In the genomic region with DNA sequence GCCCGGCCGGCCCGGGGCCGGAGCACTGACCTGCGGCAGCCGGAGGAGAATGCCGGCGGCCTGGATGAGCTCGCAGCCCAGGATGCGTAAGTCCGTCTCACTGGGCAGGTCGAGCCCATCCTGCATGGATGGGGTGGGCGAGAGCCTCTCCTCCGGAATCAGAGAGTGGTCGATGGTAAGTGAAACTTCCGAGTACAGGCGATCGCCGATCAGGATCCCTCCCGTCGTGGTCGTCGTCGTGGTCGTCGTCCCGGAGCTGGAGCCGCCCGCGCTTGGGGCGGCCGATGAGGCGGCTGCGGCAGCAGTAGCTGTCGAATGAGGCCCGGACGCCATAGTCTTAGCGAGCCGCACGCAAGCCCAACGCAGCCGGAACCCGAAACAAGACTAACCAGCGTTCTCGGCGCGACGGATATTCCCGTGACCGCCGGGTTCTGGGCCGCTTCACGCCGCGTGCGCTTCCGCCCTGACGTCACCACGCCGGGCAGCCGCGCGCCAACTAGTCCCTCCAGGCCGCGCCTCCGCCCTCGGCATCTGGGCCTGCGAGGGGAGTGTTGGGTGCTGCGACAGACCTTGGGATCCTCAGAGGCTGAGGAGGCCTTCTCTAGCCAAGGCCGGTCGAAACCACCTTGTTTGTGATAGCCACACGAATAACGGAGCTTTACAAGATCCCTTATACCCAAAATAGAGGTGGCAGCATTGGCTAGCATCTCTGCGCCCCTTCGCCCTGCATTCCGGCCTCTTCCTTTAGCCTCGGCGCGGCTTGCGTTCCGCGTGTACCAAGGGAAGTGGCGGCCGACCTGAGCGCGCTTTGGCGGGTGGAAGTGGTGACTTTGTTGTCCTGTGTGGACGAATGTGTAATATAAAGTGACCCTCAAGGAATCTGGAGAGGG, we compare ENCODE assay signal across 8 cellular contexts.
DNase-seq lines count a peak whose midpoint lies in the region; ATAC-seq and TF ChIP-seq lines count a peak whose summit lies in the region.

Gene CCNL1, minus strand, starts transcription at position 386 of the 890 bp plus-strand sequence. Its CDS starts 53 bp downstream, at position 333.

- H3K36me3 Mint-ChIP-seq in activated naive CD4-positive, alpha-beta T cell treated with anti-CD3 and anti-CD28 coated beads, Interleukin-2, amount 50 U/mL, for 24 hours = peaks cover 36% of the 10 kb centered on the region

- peak; percentile 74 for ATAC-seq in HG02623 (IDR thresholded peaks at IDR 0.05; ENCODE audit: unreplicated experiment)
- ATAC-seq in SK-N-SH treated with all-trans-retinoic acid at 6 μM for 48 hours = peak; percentile 90

- TF ChIP-seq CTCF in GM10266 (IDR thresholded peaks at IDR 0.05; ENCODE audit: control insufficient read depth, insufficient read depth, low read depth, missing control alignments) = no peak

- DNase-seq in GM10266 (ENCODE audit: extremely low spot score) (peak; percentile 86), NCI-H1092 treated with DMSO at 0.1 percent for 48 hours (lab: John Stamatoyannopoulos, UW) (peak; percentile 96), globus pallidus (ENCODE audit: low spot score) (peak; percentile 95), nucleus accumbens (lab: John Stamatoyannopoulos, UW) (peak; percentile 25 to 97 (median 92)), superior temporal gyrus (ENCODE audit: extremely low spot score) (peak; percentile 98)

- H3K9me3 Mint-ChIP-seq in activated naive CD4-positive, alpha-beta T cell treated with anti-CD3 and anti-CD28 coated beads, Interleukin-2, amount 50 U/mL, for 24 hours = no peaks in the 10 kb centered on the region

- peaks cover 45% of the 10 kb centered on the region for H3K4me1 Mint-ChIP-seq in activated naive CD4-positive, alpha-beta T cell treated with anti-CD3 and anti-CD28 coated beads, Interleukin-2, amount 50 U/mL, for 24 hours

- H3K27me3 Mint-ChIP-seq in activated naive CD4-positive, alpha-beta T cell treated with anti-CD3 and anti-CD28 coated beads, Interleukin-2, amount 50 U/mL, for 24 hours = no peaks in the 10 kb centered on the region

- peak within 1 kb of the TSS; percentile 92 for H3K4me3 Mint-ChIP-seq in activated naive CD4-positive, alpha-beta T cell treated with anti-CD3 and anti-CD28 coated beads, Interleukin-2, amount 50 U/mL, for 24 hours

- H3K27ac Mint-ChIP-seq in activated naive CD4-positive, alpha-beta T cell treated with anti-CD3 and anti-CD28 coated beads, Interleukin-2, amount 50 U/mL, for 24 hours = peak within 1 kb of the TSS; percentile 99

TF ChIP-seq in SK-N-SH treated with all-trans-retinoic acid at 6 μM for 48 hours, 23 proteins besides CTCF, POLR2A, EP300 and RAD21 (continues in another document):
- TF ChIP-seq GLIS3 (CRISPR knock-in tag; IDR thresholded peaks at IDR 0.05) (peak; percentile 8; the same call in 1 of the 2 replicates), ISL1 (CRISPR knock-in tag; IDR thresholded peaks at IDR 0.05) (no peak), CSRNP3 (CRISPR knock-in tag; IDR thresholded peaks at IDR 0.05) (0 out of 2 replicates have a peak, but pooled peaks have one; percentile 27), SNAI2 (CRISPR knock-in tag; IDR thresholded peaks at IDR 0.05) (peak; percentile 72; the same call in 1 of the 2 replicates), CSDC2 (CRISPR knock-in tag; IDR thresholded peaks at IDR 0.05) (0 out of 2 replicates have a peak, but pooled peaks have one; percentile 10), PATZ1 (CRISPR knock-in tag; IDR thresholded peaks at IDR 0.05; ENCODE audit: borderline replicate concordance) (peak; percentile 39; the same call in 1 of the 2 replicates), PPARA (CRISPR knock-in tag; IDR thresholded peaks at IDR 0.05; ENCODE audit: borderline replicate concordance) (0 out of 2 replicates have a peak, but pooled peaks have one; percentile 71), ZNF70 (CRISPR knock-in tag; IDR thresholded peaks at IDR 0.05) (0 out of 2 replicates have a peak, but pooled peaks have one; percentile 12), ESRRG (CRISPR knock-in tag; IDR thresholded peaks at IDR 0.05) (no peak), TCF4 (CRISPR knock-in tag; IDR thresholded peaks at IDR 0.05; ENCODE audit: borderline replicate concordance) (peak; percentile 64), ZNF565 (CRISPR knock-in tag; conservative IDR thresholded peaks at IDR 0.05; ENCODE audit: low read depth) (peak; percentile 80; the same call in 1 of the 2 replicates), ZFP3 (CRISPR knock-in tag; IDR thresholded peaks at IDR 0.05) (no peak; the same call in 1 of the 2 replicates), ZNF8 (CRISPR knock-in tag; IDR thresholded peaks at IDR 0.05) (peak; percentile 67; the same call in 1 of the 2 replicates), ZFP30 (CRISPR knock-in tag; IDR thresholded peaks at IDR 0.05) (peak; percentile 52; the same call in 1 of the 2 replicates), CREB5 (CRISPR knock-in tag; IDR thresholded peaks at IDR 0.05; ENCODE audit: low read depth) (no peak), OSR1 (CRISPR knock-in tag; IDR thresholded peaks at IDR 0.05) (no peak)
- TF ChIP-seq, protein P1, sequence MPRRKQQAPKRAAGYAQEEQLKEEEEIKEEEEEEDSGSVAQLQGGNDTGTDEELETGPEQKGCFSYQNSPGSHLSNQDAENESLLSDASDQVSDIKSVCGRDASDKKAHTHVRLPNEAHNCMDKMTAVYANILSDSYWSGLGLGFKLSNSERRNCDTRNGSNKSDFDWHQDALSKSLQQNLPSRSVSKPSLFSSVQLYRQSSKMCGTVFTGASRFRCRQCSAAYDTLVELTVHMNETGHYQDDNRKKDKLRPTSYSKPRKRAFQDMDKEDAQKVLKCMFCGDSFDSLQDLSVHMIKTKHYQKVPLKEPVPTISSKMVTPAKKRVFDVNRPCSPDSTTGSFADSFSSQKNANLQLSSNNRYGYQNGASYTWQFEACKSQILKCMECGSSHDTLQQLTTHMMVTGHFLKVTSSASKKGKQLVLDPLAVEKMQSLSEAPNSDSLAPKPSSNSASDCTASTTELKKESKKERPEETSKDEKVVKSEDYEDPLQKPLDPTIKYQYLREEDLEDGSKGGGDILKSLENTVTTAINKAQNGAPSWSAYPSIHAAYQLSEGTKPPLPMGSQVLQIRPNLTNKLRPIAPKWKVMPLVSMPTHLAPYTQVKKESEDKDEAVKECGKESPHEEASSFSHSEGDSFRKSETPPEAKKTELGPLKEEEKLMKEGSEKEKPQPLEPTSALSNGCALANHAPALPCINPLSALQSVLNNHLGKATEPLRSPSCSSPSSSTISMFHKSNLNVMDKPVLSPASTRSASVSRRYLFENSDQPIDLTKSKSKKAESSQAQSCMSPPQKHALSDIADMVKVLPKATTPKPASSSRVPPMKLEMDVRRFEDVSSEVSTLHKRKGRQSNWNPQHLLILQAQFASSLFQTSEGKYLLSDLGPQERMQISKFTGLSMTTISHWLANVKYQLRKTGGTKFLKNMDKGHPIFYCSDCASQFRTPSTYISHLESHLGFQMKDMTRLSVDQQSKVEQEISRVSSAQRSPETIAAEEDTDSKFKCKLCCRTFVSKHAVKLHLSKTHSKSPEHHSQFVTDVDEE (CRISPR knock-in tag; IDR thresholded peaks at IDR 0.05) = 0 out of 2 replicates have a peak, but pooled peaks have one; percentile 59

Comparison
In these comparisons a context has a peak if more than half of its experiments do, and no peak if none do; other contexts are left out.
1. Peak in every context shown above with its lines: DNase-seq and ATAC-seq.